ENCODE assay signal across 8 cellular contexts in the genomic region with DNA sequence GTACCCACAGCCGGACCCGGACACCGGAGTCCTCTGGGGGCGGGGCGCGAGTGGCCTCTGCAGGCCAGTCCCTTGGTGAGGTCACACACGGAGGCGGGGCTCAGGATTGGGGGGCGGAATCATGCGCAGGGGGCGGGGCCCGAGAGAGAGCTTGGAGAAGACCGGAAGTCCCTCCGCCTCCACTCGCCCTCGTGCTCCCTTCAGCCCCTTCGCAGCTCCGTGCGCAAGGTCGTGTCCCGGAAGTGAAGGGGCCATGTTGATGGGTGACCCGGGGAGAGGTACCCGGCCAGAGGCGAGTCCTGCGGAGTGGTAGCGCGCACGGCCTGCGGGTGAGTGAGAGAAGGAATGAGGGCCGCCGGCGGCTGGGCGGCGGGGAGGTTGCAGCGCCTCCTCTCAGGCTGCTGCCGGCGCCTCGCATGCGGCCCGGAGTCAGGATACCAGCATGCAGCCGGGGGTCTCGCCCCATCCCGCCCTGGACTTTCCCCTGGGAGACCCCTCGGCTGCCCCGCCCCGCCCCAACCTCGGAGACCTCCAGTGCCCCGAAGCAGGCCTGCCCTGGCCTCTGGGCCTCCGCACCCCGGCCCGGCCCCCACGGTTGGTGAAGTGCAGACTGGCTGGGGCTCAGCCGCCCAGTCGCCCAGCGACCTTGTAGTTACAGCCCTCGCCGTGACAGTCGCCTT. TPM values are rescaled to one million over a fixed set of nuclear protein-coding genes. Genes with fewer than 3 reads are reported as not detected.
A peak's percentile ranks its signal among the peaks of the same experiment; 100 is the strongest.
DNase-seq lines count a peak whose midpoint lies in the region; ATAC-seq and TF ChIP-seq lines count a peak whose summit lies in the region.

A gene (plus strand): TSS at position 182 of the 680 bp plus-strand sequence. CDS start 9,005 bp downstream, outside the sequence.

- peaks cover 21% of the 10 kb centered on the region for H3K27me3 Mint-ChIP-seq in activated naive CD4-positive, alpha-beta T cell treated with anti-CD3 and anti-CD28 coated beads, Interleukin-2, amount 10 ng/mL, durations not matched to agents 7 days and 5 days

- TF ChIP-seq RAD21 in HCT116 (IDR thresholded peaks at IDR 0.05; ENCODE audit: low read depth) (no peak), SK-N-SH (IDR thresholded peaks at IDR 0.05; ENCODE audit: low read length) (no peak)

- POLR2A ChIA-PET in HCT116 (lab: Charles Lee): interaction anchor here (0.8 to 4.2 kb wide), 8 partner anchors 12 to 182 kb away, joined by 3 to 37 read pairs (median 5); a partner anchor contains a TSS
- POLR2A ChIA-PET in SK-N-SH (lab: Yijun Ruan, JAX): interaction anchor here (0.6 to 1.7 kb wide), 8 partner anchors 11 to 542 kb away, joined by 3 to 14 read pairs (median 4); a partner anchor contains a TSS

- no peak within 1 kb of the TSS for H2AFZ ChIP-seq in HCT116 (ENCODE audit: low read depth, low read length, poor library complexity, severe bottlenecking)
- 0 out of 2 replicates have a peak within 1 kb of the TSS, but pooled peaks have one; percentile 59 for H2AFZ ChIP-seq in SK-N-SH (ENCODE audit: low read depth)

- ATAC-seq in HCT116: peak; percentile 93

- peaks cover 29% of the 10 kb centered on the region for H3K36me3 Mint-ChIP-seq in activated naive CD4-positive, alpha-beta T cell treated with anti-CD3 and anti-CD28 coated beads, Interleukin-2, amount 10 ng/mL, durations not matched to agents 7 days and 5 days

- H3K36me3 ChIP-seq in HCT116 (ENCODE audit: control insufficient read depth in 1 of 2, insufficient read depth in 2 of 2, low read length in 2 of 2): peaks cover 23 to 35% of the 10 kb centered on the region in 2 experiments
- H3K36me3 ChIP-seq in SK-N-SH (replicated peaks in 1 of 2; ENCODE audit: control insufficient read depth in 1 of 2, insufficient read depth in 2 of 2, low read length in 1 of 2): peaks cover 4 to 20% of the 10 kb centered on the region in 2 experiments
- H3K36me3 ChIP-seq in suprapubic skin: peaks cover 32% of the 10 kb centered on the region

- 0% methylated on average over 5 of the region's 58 CpGs for WGBS in SK-N-SH (ENCODE audit: low lambda C conversion rate)
- WGBS in suprapubic skin: no CpG with 5 or more reads among the region's 58 CpGs

- H3K9me3 Mint-ChIP-seq in activated naive CD4-positive, alpha-beta T cell treated with anti-CD3 and anti-CD28 coated beads, Interleukin-2, amount 10 ng/mL, durations not matched to agents 7 days and 5 days: no peaks in the 10 kb centered on the region

- H3K9me3 ChIP-seq in HCT116 (ENCODE audit: control insufficient read depth in 1 of 2, insufficient read depth in 1 of 2, low read depth in 1 of 2, low read length in 2 of 2) (no peaks in the 10 kb centered on the region), SK-N-SH (no peaks in the 10 kb centered on the region), suprapubic skin (no peaks in the 10 kb centered on the region)

- H3K4me1 Mint-ChIP-seq in activated naive CD4-positive, alpha-beta T cell treated with anti-CD3 and anti-CD28 coated beads, Interleukin-2, amount 10 ng/mL, durations not matched to agents 7 days and 5 days: peaks cover 43% of the 10 kb centered on the region

- intact Hi-C loops in HCT116 (cut with micrococcal nuclease): loop anchor here (2.0 kb wide), 1 partner anchor 19 kb away; a partner anchor contains a TSS

- H3K4me1 ChIP-seq in HCT116 (ENCODE audit: control insufficient read depth in 1 of 2, insufficient read depth in 2 of 2, low read length in 2 of 2) (peaks cover 16 to 29% of the 10 kb centered on the region in 2 experiments), SK-N-SH (ENCODE audit: control insufficient read depth in 1 of 2, insufficient read depth in 2 of 2, low read depth in 1 of 2, low read length in 1 of 2) (peaks cover 0 to 21% of the 10 kb centered on the region in 2 experiments; a peak in 2 of 4 replicates), suprapubic skin (peaks cover 71% of the 10 kb centered on the region)

- H3K9me2 ChIP-seq in HCT116 (ENCODE audit: insufficient read depth) (no peaks in the 10 kb centered on the region), SK-N-SH (no peaks in the 10 kb centered on the region)

- peak within 1 kb of the TSS; percentile 70 for H3K27ac ChIP-seq in HCT116 (ENCODE audit: low read depth, low read length)
- H3K27ac ChIP-seq in SK-N-SH (ENCODE audit: low read depth in 2 of 2, low read length in 1 of 2): peak within 1 kb of the TSS in 1 of 2 experiments; percentile 62; a peak in 1 of 4 replicates
- H3K27ac ChIP-seq in suprapubic skin: peak within 1 kb of the TSS; percentile 88

- BruUV-seq in HCT116 (replicated peaks; lab: Mats Ljungman, UMichigan): no TSS peak

- TF ChIP-seq EP300 in SK-N-SH (IDR thresholded peaks at IDR 0.05; ENCODE audit: borderline replicate concordance in 1 of 2, low read depth in 1 of 2, low read length in 1 of 2) (no peak), suprapubic skin (IDR thresholded peaks at IDR 0.05) (no peak)

- peak within 1 kb of the TSS; percentile 93 for H3K4me3 Mint-ChIP-seq in activated naive CD4-positive, alpha-beta T cell treated with anti-CD3 and anti-CD28 coated beads, Interleukin-2, amount 10 ng/mL, durations not matched to agents 7 days and 5 days

- peak within 1 kb of the TSS; percentile 96 for H3K9ac ChIP-seq in HCT116 (ENCODE audit: low read length)
- H3K9ac ChIP-seq in SK-N-SH: peak within 1 kb of the TSS; percentile 73

- H3K27me3 ChIP-seq in HCT116 (ENCODE audit: insufficient read depth, low read length) (no peaks in the 10 kb centered on the region), SK-N-SH (ENCODE audit: insufficient read depth) (no peaks in the 10 kb centered on the region), suprapubic skin (no peaks in the 10 kb centered on the region)

- peak within 1 kb of the TSS; percentile 88 for H3K27ac Mint-ChIP-seq in activated naive CD4-positive, alpha-beta T cell treated with anti-CD3 and anti-CD28 coated beads, Interleukin-2, amount 10 ng/mL, durations not matched to agents 7 days and 5 days

- DNase-seq in GDM1 (lab: John Stamatoyannopoulos, UW) (peak; percentile 92), HCT116 (ENCODE audit: low read depth, low spot score) (peak; percentile 94), MV-4-11 (lab: John Stamatoyannopoulos, UW) (peak; percentile 94), SK-N-SH (peak; percentile 91), germinal center (ENCODE audit: low spot score) (peak; percentile 92), occipital lobe (lab: John Stamatoyannopoulos, UW) (peak; percentile 94), suprapubic skin (ENCODE audit: low spot score in 2 of 2) (peak; percentile 99)
- DNase-seq in activated naive CD4-positive, alpha-beta T cell treated with anti-CD3 and anti-CD28 coated beads, Interleukin-2, amount 10 ng/mL, durations not matched to agents 7 days and 5 days: peak; percentile 94

- H4K20me1 ChIP-seq in HCT116 (ENCODE audit: insufficient read depth) (no peaks in the 10 kb centered on the region), SK-N-SH (ENCODE audit: insufficient read depth) (no peaks in the 10 kb centered on the region)

- peak within 1 kb of the TSS; percentile 80 for H3K4me2 ChIP-seq in HCT116 (ENCODE audit: low read length)
- H3K4me2 ChIP-seq in SK-N-SH: peak within 1 kb of the TSS; percentile 82

- RAD21 ChIA-PET in HCT116 (lab: Charles Lee; ENCODE audit: low non-redundant PET in 1 of 2, low total read pairs in 2 of 2, uncharacterized antibody in 2 of 2, unreplicated experiment in 2 of 2): interaction anchor here (0.8 to 0.9 kb wide), 2 partner anchors 18 kb away, joined by 3 read pairs; a partner anchor contains a TSS

- TF ChIP-seq CTCF in HCT116 (IDR thresholded peaks at IDR 0.05 in 2 of 3, conservative IDR thresholded peaks at IDR 0.05 in 1 of 3; ENCODE audit: borderline replicate concordance in 1 of 3, insufficient read depth in 1 of 3, low read depth in 2 of 3, low read length in 2 of 3) (no peak), SK-N-SH (IDR thresholded peaks at IDR 0.05) (no peak), suprapubic skin (IDR thresholded peaks at IDR 0.05) (no peak)

- peak; percentile 65 for TF ChIP-seq POLR2A in HCT116 (IDR thresholded peaks at IDR 0.05; ENCODE audit: borderline replicate concordance, extremely low read depth, insufficient read depth, insufficient read length)
- TF ChIP-seq POLR2A in suprapubic skin (IDR thresholded peaks at IDR 0.05): peak in 1 of 2 donors; percentile 31

- no peaks in the 10 kb centered on the region for H3F3A ChIP-seq in SK-N-SH (replicated peaks; ENCODE audit: insufficient read depth)

- H3K79me2 ChIP-seq in HCT116 (ENCODE audit: insufficient read depth, low read length) (peaks cover 52% of the 10 kb centered on the region), SK-N-SH (ENCODE audit: insufficient read depth) (peaks cover 32% of the 10 kb centered on the region)

- peak within 1 kb of the TSS; percentile 92 to 97 for H3K4me3 ChIP-seq in HCT116 (replicated peaks in 1 of 2; ENCODE audit: low read depth in 1 of 2, low read length in 2 of 2)
- H3K4me3 ChIP-seq in SK-N-SH (ENCODE audit: low read depth in 2 of 2, low read length in 1 of 2): peak within 1 kb of the TSS; percentile 66
- peak within 1 kb of the TSS; percentile 91 for H3K4me3 ChIP-seq in suprapubic skin

- CTCF ChIA-PET in HCT116 (lab: Charles Lee) (interaction anchor here (0.6 to 2.7 kb wide), 9 partner anchors 8 to 191 kb away, joined by 3 to 19 read pairs (median 4); a partner anchor contains a TSS), SK-N-SH (lab: Yijun Ruan, JAX) (interaction anchor here (0.7 to 1.2 kb wide), 3 partner anchors 9 to 41 kb away, joined by 3 to 5 read pairs (median 4); no protein-coding TSS in a partner anchor)
- CTCF ChIA-PET in activated naive CD4-positive, alpha-beta T cell treated with anti-CD3 and anti-CD28 coated beads, Interleukin-2, amount 10 ng/mL, durations not matched to agents 7 days and 5 days (lab: Charles Lee): interaction anchor here (0.9 to 3.4 kb wide), 7 partner anchors 9 to 102 kb away, joined by 3 to 17 read pairs (median 9); a partner anchor contains a TSS

TF ChIP-seq in HCT116, 20 proteins besides CTCF, POLR2A, EP300 and RAD21 (continues in another document):
- peak; percentile 83 for TF ChIP-seq EGR1 (IDR thresholded peaks at IDR 0.05; ENCODE audit: low read depth)

TF ChIP-seq in SK-N-SH, 30 proteins besides CTCF, POLR2A, EP300 and RAD21 (continues in another document):
- TF ChIP-seq SIN3A (IDR thresholded peaks at IDR 0.05; ENCODE audit: borderline replicate concordance, low read depth, low read length): peak; percentile 47; the same call in 1 of the 2 replicates
- no peak for TF ChIP-seq RFX5 (IDR thresholded peaks at IDR 0.05; ENCODE audit: low read length)
- no peak for TF ChIP-seq NFIC (IDR thresholded peaks at IDR 0.05; ENCODE audit: borderline replicate concordance)
- no peak for TF ChIP-seq RCOR1 (IDR thresholded peaks at IDR 0.05; ENCODE audit: low read length)

RNA-seq across cellular contexts. Expression of the gene that starts here (rescaled TPM):
- 42.8 TPM for total RNA-seq in HCT116 (2021; ENCODE audit: unreplicated experiment)
- polyA plus RNA-seq in HCT116 (2012): 23.4 and 23.7 TPM in 2 replicates
- polyA plus RNA-seq in SK-N-SH (2012; rRNA removed): 7.5 and 7.7 TPM in 2 replicates
- 6.2 and 7.6 TPM in 2 replicates for polyA plus RNA-seq in SK-N-SH (2012; cell fraction: cytosol; rRNA removed)
- 7.8 and 8.4 TPM in 2 replicates for polyA plus RNA-seq in SK-N-SH (2012; cell fraction: nucleus; rRNA removed)
- total RNA-seq in occipital lobe: 16.1 TPM
- total RNA-seq in suprapubic skin: 10 to 100 TPM; 19.2 to 23.6 (median 23.4) TPM
